In genomic region chr15:43974852-43975251, GRCh38 we compare ENCODE assay signal across 12 cellular contexts.
DNase-seq lines count a peak whose midpoint lies in the region; ATAC-seq and TF ChIP-seq lines count a peak whose summit lies in the region.
"Had no signal": no experiment of that assay in that cellular context is flagged by ENCODE, and none has a peak within 500 bp of the region (broad histone marks: within the 10 kb centered on the region; RNA-seq: fewer than 3 reads in every experiment).

No MANE protein-coding gene starts in this region.

- no peak overlapping the region for H3K4me2 ChIP-seq in PC-3 (ENCODE audit: low read length)

- no peaks in the 10 kb centered on the region for H3K9me2 ChIP-seq in PC-3 (replicated peaks; ENCODE audit: low read length)

- H3K4me3 ChIP-seq in epithelial cell of proximal tubule (ENCODE audit: low read depth, low read length), result no peak overlapping the region
- no peak overlapping the region for H3K4me3 ChIP-seq in PC-3 (ENCODE audit: low read length)
- H3K4me3 ChIP-seq: body of pancreas, stomach had no signal

- no peaks in the 10 kb centered on the region for H3F3A ChIP-seq in PC-3 (ENCODE audit: low read length, unreplicated experiment)

- no peaks in the 10 kb centered on the region for H3K36me3 ChIP-seq in PC-3 (ENCODE audit: low read depth, low read length)
- H3K36me3 ChIP-seq: stomach had no signal

- CTCF ChIA-PET in PC-3 (lab: Charles Lee), result no interaction called here

- intact Hi-C loops in PC-3 (cut with micrococcal nuclease), result no loop called here

- no peaks in the 10 kb centered on the region for H3K27me3 ChIP-seq in PC-3 (ENCODE audit: low read length)
- H3K27me3 ChIP-seq: body of pancreas, stomach had no signal

- H2AFZ ChIP-seq in PC-3 (ENCODE audit: low read length), result no peak overlapping the region

- H3K9ac ChIP-seq in PC-3 (ENCODE audit: low read length), result no peak overlapping the region

- DNase-seq in G401 (ENCODE audit: low spot score) (peak; percentile 96), NCI-H146 (lab: John Stamatoyannopoulos, UW) (peak; percentile 74), epithelial cell of proximal tubule (ENCODE audit: low read depth) (peak; percentile 98), NCI-H1092 treated with DMSO at 0.1 percent for 48 hours (lab: John Stamatoyannopoulos, UW) (no peak), PC-3 (no peak), SW 1271 (lab: John Stamatoyannopoulos, UW) (no peak), occipital lobe (lab: John Stamatoyannopoulos, UW) (no peak)
- DNase-seq: CD4-positive, alpha-beta memory T cell; stomach had no signal

- in situ Hi-C loops in G401 (cut with HindIII; ENCODE audit: low sequenced_read_pairs), result no loop called here

- POLR2A ChIA-PET in PC-3 (lab: Charles Lee; ENCODE audit: unreplicated experiment), result no interaction called here

- no peaks in the 10 kb centered on the region for H3K79me2 ChIP-seq in PC-3 (ENCODE audit: low read length)

- peak; percentile 60 for ATAC-seq in GM21515 (IDR thresholded peaks at IDR 0.05; ENCODE audit: unreplicated experiment)
- no peak for ATAC-seq in PC-3
- ATAC-seq: body of pancreas had no signal

- H3K27ac ChIP-seq in PC-3 (ENCODE audit: low read length), result no peak overlapping the region
- H3K27ac ChIP-seq: body of pancreas, epithelial cell of prostate, stomach had no signal

- no peaks in the 10 kb centered on the region for H3K4me1 ChIP-seq in PC-3 (ENCODE audit: insufficient read depth, low read length)
- H3K4me1 ChIP-seq: body of pancreas, stomach had no signal

- no TSS peak for BruUV-seq in PC-3 (replicated peaks; lab: Mats Ljungman, UMichigan)

- no peak for TF ChIP-seq CTCF in epithelial cell of proximal tubule (conservative IDR thresholded peaks at IDR 0.05; ENCODE audit: low read depth, low read length)
- no peak for TF ChIP-seq CTCF in PC-3 (conservative IDR thresholded peaks at IDR 0.05; ENCODE audit: low read depth, low read length)

- no peaks in the 10 kb centered on the region for H3K9me3 ChIP-seq in PC-3 (ENCODE audit: low read length)
- H3K9me3 ChIP-seq: body of pancreas, stomach had no signal

- no peaks in the 10 kb centered on the region for H4K20me1 ChIP-seq in PC-3 (ENCODE audit: low read length)

Comparison
In these comparisons a context has a peak if more than half of its experiments do, and no peak if none do; other contexts are left out.
1. DNase-seq: peak in G401 (single experiment), NCI-H146 (single experiment) and epithelial cell of proximal tubule (single experiment); none in NCI-H1092 treated with DMSO at 0.1 percent for 48 hours (single experiment), PC-3 (single experiment), SW 1271 (0 of 2) and occipital lobe (single experiment).